In the genomic region with DNA sequence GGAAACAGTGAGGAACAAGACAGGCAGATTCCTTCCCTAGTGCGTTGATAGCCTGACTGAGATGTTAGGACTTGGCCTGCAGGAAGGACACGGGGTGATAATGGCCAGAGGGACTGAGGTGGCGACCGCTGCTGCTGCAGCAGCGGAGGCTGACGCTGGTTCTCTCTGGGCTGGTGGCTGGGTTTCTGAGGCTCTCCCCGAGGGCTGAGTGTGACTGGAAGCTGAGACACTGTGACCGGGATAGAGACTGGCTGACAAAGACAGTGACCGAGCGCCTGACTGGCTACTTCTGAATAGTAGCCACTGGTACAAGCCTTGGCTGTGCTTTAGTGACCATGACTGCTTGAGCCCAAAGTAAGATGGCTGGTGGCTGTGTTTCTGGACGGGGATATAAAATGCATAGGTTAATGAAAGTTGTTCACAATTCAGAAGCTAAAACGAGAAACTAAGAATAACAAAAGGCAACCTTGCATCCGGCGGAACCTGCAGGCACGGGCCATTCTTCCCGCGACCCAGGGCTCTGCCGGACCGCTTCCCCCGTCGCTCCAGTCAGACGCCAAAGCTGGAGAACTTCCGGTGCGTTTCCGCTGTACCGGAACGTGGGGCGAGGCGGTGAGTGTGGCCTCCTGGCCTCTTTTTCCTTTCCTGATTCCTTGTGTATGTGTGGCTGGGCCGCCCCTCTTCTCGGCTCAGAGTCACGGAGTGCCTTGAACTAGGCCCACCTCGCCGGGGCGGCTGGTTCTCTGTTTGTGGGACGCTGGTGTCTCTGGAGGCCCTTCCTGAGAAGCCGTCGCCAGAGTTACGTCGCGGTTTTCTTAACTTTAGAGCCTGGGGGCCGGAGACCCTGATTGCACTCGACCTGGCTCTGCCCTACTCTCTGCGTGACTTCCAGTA, we compare ENCODE assay signal across 8 cellular contexts. TPM values are rescaled to one million over a fixed set of nuclear protein-coding genes. Genes with fewer than 3 reads are reported as not detected.
DNase-seq lines count a peak whose midpoint lies in the region; ATAC-seq and TF ChIP-seq lines count a peak whose summit lies in the region.

A gene with protein sequence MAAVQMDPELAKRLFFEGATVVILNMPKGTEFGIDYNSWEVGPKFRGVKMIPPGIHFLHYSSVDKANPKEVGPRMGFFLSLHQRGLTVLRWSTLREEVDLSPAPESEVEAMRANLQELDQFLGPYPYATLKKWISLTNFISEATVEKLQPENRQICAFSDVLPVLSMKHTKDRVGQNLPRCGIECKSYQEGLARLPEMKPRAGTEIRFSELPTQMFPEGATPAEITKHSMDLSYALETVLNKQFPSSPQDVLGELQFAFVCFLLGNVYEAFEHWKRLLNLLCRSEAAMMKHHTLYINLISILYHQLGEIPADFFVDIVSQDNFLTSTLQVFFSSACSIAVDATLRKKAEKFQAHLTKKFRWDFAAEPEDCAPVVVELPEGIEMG (plus strand): TSS at position 587 of the 894 bp plus-strand sequence. CDS start 3,391 bp downstream, outside the sequence.

- TF ChIP-seq POLR2A in NB4 (IDR thresholded peaks at IDR 0.05; ENCODE audit: extremely low read depth, insufficient read length): peak; percentile 80

- H3K79me2 ChIP-seq in osteoblast (ENCODE audit: insufficient read depth, low read length): peaks cover 53% of the 10 kb centered on the region

- DNase-seq in CD4-positive, alpha-beta T cell: peak; percentile 65 to 81 (median 72)
- peak; percentile 88 for DNase-seq in NB4 (ENCODE audit: low read depth)
- peak; percentile 73 for DNase-seq in SKM-1 treated with dmso at 0.1 percent for 144 hours (lab: John Stamatoyannopoulos, UW; ENCODE audit: unreplicated experiment)
- peak; percentile 76 to 84 for DNase-seq in activated naive CD4-positive, alpha-beta T cell treated with anti-CD3 and anti-CD28 coated beads, Interleukin-2, amount 50 U/mL, for 72 hours (ENCODE audit: low spot score in 2 of 2)
- peak; percentile 84 for DNase-seq in glomerular visceral epithelial cell (ENCODE audit: extremely low spot score)
- peak; percentile 92 for DNase-seq in osteoblast (ENCODE audit: insufficient read length, low spot score, missing footprints)

- H3K27ac Mint-ChIP-seq in CD4-positive, alpha-beta T cell: peak within 1 kb of the TSS; percentile 83
- H3K27ac Mint-ChIP-seq in activated naive CD4-positive, alpha-beta T cell treated with anti-CD3 and anti-CD28 coated beads, Interleukin-2, amount 50 U/mL, for 72 hours: peak within 1 kb of the TSS; percentile 93 to 98

- peak within 1 kb of the TSS; percentile 80 for H3K4me2 ChIP-seq in osteoblast (ENCODE audit: insufficient read depth, low read length)

- H3K9me3 ChIP-seq in CD4-positive, alpha-beta T cell (ENCODE audit: control insufficient read depth, low read length): no peaks in the 10 kb centered on the region
- H3K9me3 ChIP-seq in osteoblast (ENCODE audit: low read depth, low read length): no peaks in the 10 kb centered on the region

- peak; percentile 96 for ATAC-seq in CD4-positive, alpha-beta T cell (ENCODE audit: poor library complexity)
- ATAC-seq in GM21526 (IDR thresholded peaks at IDR 0.05; ENCODE audit: low FRiP score, unreplicated experiment): peak; percentile 70
- peak; percentile 92 to 97 for ATAC-seq in activated naive CD4-positive, alpha-beta T cell treated with anti-CD3 and anti-CD28 coated beads, Interleukin-2, amount 50 U/mL, for 72 hours

- H3K4me3 ChIP-seq in NB4 (ENCODE audit: low read depth, low read length) (peak within 1 kb of the TSS; percentile 97), osteoblast (ENCODE audit: insufficient read depth, low read length) (peak within 1 kb of the TSS; percentile 90)

- peaks cover 14% of the 10 kb centered on the region for H3K36me3 ChIP-seq in osteoblast (ENCODE audit: insufficient read depth, low read length)

- intact Hi-C loops in CD4-positive, alpha-beta T cell (cut with DNase I, micrococcal nuclease): loop anchor here in 1 of 2 experiments (5.0 kb wide), 3 partner anchors 174 to 824 kb away; a partner anchor contains a TSS

- no peaks in the 10 kb centered on the region for H3K9me3 Mint-ChIP-seq in CD4-positive, alpha-beta T cell
- no peaks in the 10 kb centered on the region for H3K9me3 Mint-ChIP-seq in activated naive CD4-positive, alpha-beta T cell treated with anti-CD3 and anti-CD28 coated beads, Interleukin-2, amount 50 U/mL, for 72 hours

- peak within 1 kb of the TSS; percentile 42 for H3K27ac ChIP-seq in CD4-positive, alpha-beta T cell (ENCODE audit: low read depth, low read length)
- H3K27ac ChIP-seq in osteoblast (ENCODE audit: low read depth, low read length): peak within 1 kb of the TSS; percentile 74
- H3K27ac ChIP-seq in temporal lobe (ENCODE audit: low read depth, low read length): peak within 1 kb of the TSS; percentile 82

- no peak for TF ChIP-seq CTCF in CD4-positive, alpha-beta T cell (IDR thresholded peaks at IDR 0.05)
- TF ChIP-seq CTCF in NB4 (IDR thresholded peaks at IDR 0.05; ENCODE audit: low read depth, low read length) (no peak), osteoblast (IDR thresholded peaks at IDR 0.05; ENCODE audit: extremely low read depth, low read depth, low read length) (no peak)

- H3K27me3 ChIP-seq in CD4-positive, alpha-beta T cell (ENCODE audit: control insufficient read depth, insufficient read depth, low read length): no peaks in the 10 kb centered on the region
- H3K27me3 ChIP-seq in osteoblast (ENCODE audit: insufficient read depth, low read length): no peaks in the 10 kb centered on the region

- peak within 1 kb of the TSS; percentile 100 for H2AFZ ChIP-seq in osteoblast (ENCODE audit: low read length)

- H3K4me1 Mint-ChIP-seq in CD4-positive, alpha-beta T cell (ENCODE audit: low read depth): peaks cover 42% of the 10 kb centered on the region

- peak within 1 kb of the TSS; percentile 95 for H3K4me3 Mint-ChIP-seq in CD4-positive, alpha-beta T cell

- peaks cover 6% of the 10 kb centered on the region for H4K20me1 ChIP-seq in osteoblast (ENCODE audit: insufficient read depth, low read length)

- no peaks in the 10 kb centered on the region for H3K27me3 Mint-ChIP-seq in CD4-positive, alpha-beta T cell

- CTCF ChIA-PET in CD4-positive, alpha-beta T cell (lab: Charles Lee): interaction anchor here (1.7 kb wide), 1 partner anchor 282 kb away, joined by 4 read pairs; a partner anchor contains a TSS

- peaks cover 36% of the 10 kb centered on the region for H3K36me3 Mint-ChIP-seq in CD4-positive, alpha-beta T cell (ENCODE audit: low read depth)
- H3K36me3 Mint-ChIP-seq in activated naive CD4-positive, alpha-beta T cell treated with anti-CD3 and anti-CD28 coated beads, Interleukin-2, amount 50 U/mL, for 72 hours: peaks cover 12% of the 10 kb centered on the region in 2 donors

- H3K4me1 ChIP-seq in osteoblast (ENCODE audit: insufficient read depth, low read length): peaks cover 12% of the 10 kb centered on the region

- POLR2A ChIA-PET in CD4-positive, alpha-beta T cell (lab: Charles Lee): interaction anchor here (0.7 to 2.8 kb wide), 5 partner anchors 9 to 943 kb away, joined by 3 to 20 read pairs (median 3); a partner anchor contains a TSS

RNA-seq across cellular contexts. Expression of the gene that starts here (rescaled TPM):
- 10 to 100 TPM; 22.5 to 24.3 TPM for total RNA-seq in CD4-positive, alpha-beta T cell
- 10 to 100 TPM; 11.6 to 21.8 TPM for total RNA-seq in activated naive CD4-positive, alpha-beta T cell treated with anti-CD3 and anti-CD28 coated beads, Interleukin-2, amount 50 U/mL, for 72 hours
- 28.3 and 29.0 TPM in 2 replicates for total RNA-seq in osteoblast
- 18.7 TPM for total RNA-seq in temporal lobe

Comparison
In these comparisons a context has a peak if more than half of its experiments do, and no peak if none do; other contexts are left out.
1. Peak in every context shown above with its lines: DNase-seq, ATAC-seq, H3K4me3 ChIP-seq and H3K27ac ChIP-seq.